In the genomic region with DNA sequence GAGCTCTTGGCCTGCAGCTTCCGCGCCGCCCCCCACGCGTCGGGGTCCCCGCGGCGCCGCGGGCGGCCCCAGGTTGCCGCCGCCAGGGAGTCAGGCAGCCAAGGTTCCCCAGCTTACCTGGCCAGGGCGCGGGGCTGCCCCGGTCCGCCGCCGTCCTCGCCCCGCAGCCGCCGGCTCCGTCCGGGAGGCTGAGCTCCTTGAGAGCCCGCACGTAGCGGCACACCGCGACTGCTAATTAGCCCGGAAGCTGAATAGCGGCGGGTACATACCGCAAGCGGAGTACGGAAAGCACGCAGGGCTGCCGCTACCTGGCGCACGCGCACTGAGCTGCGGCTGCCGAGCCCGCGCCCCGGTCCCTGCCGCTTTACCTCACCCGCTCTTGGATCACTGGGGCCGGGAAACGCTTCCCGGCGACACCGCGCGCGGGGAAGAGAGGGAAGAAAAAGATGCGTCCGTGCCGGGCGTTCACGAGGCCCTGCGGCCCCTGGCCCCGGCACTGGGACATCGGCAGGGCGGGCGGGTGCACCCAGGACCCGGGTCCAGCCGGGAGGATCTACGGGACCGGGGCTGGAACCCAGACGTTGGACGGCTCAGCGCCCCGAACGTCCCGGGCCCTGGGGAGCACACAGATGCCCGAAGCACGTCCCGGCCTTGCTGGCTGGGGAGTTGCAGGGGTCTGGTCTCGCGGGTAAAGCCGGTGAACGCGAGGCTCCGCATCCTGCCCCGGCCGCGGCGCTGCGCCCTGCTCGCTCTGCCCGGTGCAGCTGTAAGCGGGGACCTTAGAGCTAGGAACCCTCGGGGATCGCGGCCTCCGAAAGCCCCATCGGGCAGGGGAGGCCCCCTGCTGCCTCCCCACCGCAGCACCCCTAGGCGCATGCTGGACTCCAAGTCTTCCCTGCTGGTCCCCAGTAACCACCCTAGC, we compare ENCODE assay signal across 8 cellular contexts. TPM values are rescaled to one million over a fixed set of nuclear protein-coding genes. Genes with fewer than 3 reads are reported as not detected.
DNase-seq lines count a peak whose midpoint lies in the region; ATAC-seq and TF ChIP-seq lines count a peak whose summit lies in the region.

A gene with protein sequence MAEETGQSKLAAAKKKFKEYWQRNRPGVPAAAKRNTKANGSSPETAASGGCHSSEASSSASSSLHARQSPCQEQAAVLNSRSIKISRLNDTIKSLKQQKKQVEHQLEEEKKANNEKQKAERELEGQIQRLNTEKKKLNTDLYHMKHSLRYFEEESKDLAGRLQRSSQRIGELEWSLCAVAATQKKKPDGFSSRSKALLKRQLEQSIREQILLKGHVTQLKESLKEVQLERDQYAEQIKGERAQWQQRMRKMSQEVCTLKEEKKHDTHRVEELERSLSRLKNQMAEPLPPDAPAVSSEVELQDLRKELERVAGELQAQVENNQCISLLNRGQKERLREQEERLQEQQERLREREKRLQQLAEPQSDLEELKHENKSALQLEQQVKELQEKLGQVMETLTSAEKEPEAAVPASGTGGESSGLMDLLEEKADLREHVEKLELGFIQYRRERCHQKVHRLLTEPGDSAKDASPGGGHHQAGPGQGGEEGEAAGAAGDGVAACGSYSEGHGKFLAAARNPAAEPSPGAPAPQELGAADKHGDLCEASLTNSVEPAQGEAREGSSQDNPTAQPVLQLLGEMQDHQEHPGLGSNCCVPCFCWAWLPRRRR (minus strand): TSS at position 253 of the 922 bp plus-strand sequence. CDS start 47,739 bp downstream, outside the sequence.

- H3K4me1 Mint-ChIP-seq in activated naive CD4-positive, alpha-beta T cell treated with anti-CD3 and anti-CD28 coated beads, Interleukin-2, amount 50 U/mL, for 24 hours, result peaks cover 36% of the 10 kb centered on the region

- peak within 1 kb of the TSS; percentile 80 for H2AFZ ChIP-seq in parathyroid adenoma

- H3K9me3 ChIP-seq in parathyroid adenoma (ENCODE audit: control insufficient read depth, low read length) (no peaks in the 10 kb centered on the region), transverse colon (no peaks in the 10 kb centered on the region)

- peak; percentile 12 for TF ChIP-seq POLR2A in transverse colon (IDR thresholded peaks at IDR 0.05)

- H3K9me3 Mint-ChIP-seq in activated naive CD4-positive, alpha-beta T cell treated with anti-CD3 and anti-CD28 coated beads, Interleukin-2, amount 50 U/mL, for 24 hours, result no peaks in the 10 kb centered on the region

- H3K4me1 ChIP-seq in parathyroid adenoma (peaks cover 3% of the 10 kb centered on the region), transverse colon (peaks cover 6 to 14% (median 12%) of the 10 kb centered on the region in 4 donors)

- peak within 1 kb of the TSS; percentile 67 for H3K4me3 ChIP-seq in Jurkat, Clone E6-1 (ENCODE audit: low read length)
- peak within 1 kb of the TSS; percentile 61 for H3K4me3 ChIP-seq in parathyroid adenoma (ENCODE audit: low read depth, low read length)
- peak within 1 kb of the TSS; percentile 69 to 90 (median 78) for H3K4me3 ChIP-seq in transverse colon

- WGBS in transverse colon (ENCODE audit: low coverage in 1 of 2), 2 donors, result 3% methylated on average over 34 of the region's 101 CpGs; no CpG with 5 or more reads in 1 of the 2 donors

- TF ChIP-seq CTCF in parathyroid adenoma (IDR thresholded peaks at IDR 0.05), result no peak
- no peak for TF ChIP-seq CTCF in transverse colon (IDR thresholded peaks at IDR 0.05)

- peak within 1 kb of the TSS; percentile 89 for H3K4me2 ChIP-seq in parathyroid adenoma (ENCODE audit: low read length)

- H3K36me3 Mint-ChIP-seq in activated naive CD4-positive, alpha-beta T cell treated with anti-CD3 and anti-CD28 coated beads, Interleukin-2, amount 50 U/mL, for 24 hours, result peaks cover 3% of the 10 kb centered on the region

- TF ChIP-seq EP300 in transverse colon (IDR thresholded peaks at IDR 0.05; ENCODE audit: low read depth), result no peak

- H3K27ac ChIP-seq in parathyroid adenoma, result no peak within 1 kb of the TSS
- H3K27ac ChIP-seq in transverse colon, result peak within 1 kb of the TSS; percentile 17 to 59 (median 38)

- peak within 1 kb of the TSS; percentile 93 for H3K4me3 Mint-ChIP-seq in activated naive CD4-positive, alpha-beta T cell treated with anti-CD3 and anti-CD28 coated beads, Interleukin-2, amount 50 U/mL, for 24 hours

- in situ Hi-C loops in transverse colon (cut with MboI; ENCODE audit: low pct_ligation_motif_present in 1 of 4, low pct_unique_long_range_greater_than_20kb in 1 of 4, low sequenced_read_pairs in 3 of 4), result loop anchor here in 3 of 4 donors (25.0 kb wide), 4 partner anchors 146 to 521 kb away; a partner anchor contains a TSS

- H3K27me3 ChIP-seq in parathyroid adenoma (ENCODE audit: control insufficient read depth, insufficient read depth, low read length), result no peaks in the 10 kb centered on the region
- H3K27me3 ChIP-seq in transverse colon, result peaks cover 29% of the 10 kb centered on the region

- intact Hi-C loops in Right ventricle myocardium superior (cut with DNase I), result loop anchor here (5.0 kb wide), 1 partner anchor 146 kb away; a partner anchor contains a TSS
- intact Hi-C loops in transverse colon (cut with DNase I; ENCODE audit: low total_unique reads), result no loop called here

- no peaks in the 10 kb centered on the region for H3K36me3 ChIP-seq in parathyroid adenoma (ENCODE audit: control insufficient read depth, insufficient read depth, low read length)
- no peaks in the 10 kb centered on the region for H3K36me3 ChIP-seq in transverse colon

- H3K27ac Mint-ChIP-seq in activated naive CD4-positive, alpha-beta T cell treated with anti-CD3 and anti-CD28 coated beads, Interleukin-2, amount 50 U/mL, for 24 hours, result no peak within 1 kb of the TSS

- peaks cover 4% of the 10 kb centered on the region for H3K79me2 ChIP-seq in parathyroid adenoma

- DNase-seq in DMS79 treated with DMSO at 0.1 percent for 48 hours (lab: John Stamatoyannopoulos, UW), result peak; percentile 23
- DNase-seq in Jurkat, Clone E6-1 (ENCODE audit: low read depth, low spot score), result peak; percentile 74
- peak; percentile 73 for DNase-seq in Right ventricle myocardium superior
- peak; percentile 79 for DNase-seq in transverse colon

- ATAC-seq in GM21619 (IDR thresholded peaks at IDR 0.05; ENCODE audit: unreplicated experiment), result peak; percentile 60
- ATAC-seq in SK-N-SH treated with all-trans-retinoic acid at 6 μM for 48 hours, result peak; percentile 70
- ATAC-seq in Right ventricle myocardium superior (ENCODE audit: poor library complexity), result peak; percentile 81

- H3K27me3 Mint-ChIP-seq in activated naive CD4-positive, alpha-beta T cell treated with anti-CD3 and anti-CD28 coated beads, Interleukin-2, amount 50 U/mL, for 24 hours, result peaks cover 7% of the 10 kb centered on the region

- peak within 1 kb of the TSS; percentile 4 for H3K9ac ChIP-seq in parathyroid adenoma

TF ChIP-seq in SK-N-SH treated with all-trans-retinoic acid at 6 μM for 48 hours, 23 proteins besides CTCF, POLR2A, EP300 and RAD21 (continues in another document):
- TF ChIP-seq GLIS3 (CRISPR knock-in tag; IDR thresholded peaks at IDR 0.05), result no peak
- no peak for TF ChIP-seq OSR1 (CRISPR knock-in tag; IDR thresholded peaks at IDR 0.05)
- TF ChIP-seq, protein P1, sequence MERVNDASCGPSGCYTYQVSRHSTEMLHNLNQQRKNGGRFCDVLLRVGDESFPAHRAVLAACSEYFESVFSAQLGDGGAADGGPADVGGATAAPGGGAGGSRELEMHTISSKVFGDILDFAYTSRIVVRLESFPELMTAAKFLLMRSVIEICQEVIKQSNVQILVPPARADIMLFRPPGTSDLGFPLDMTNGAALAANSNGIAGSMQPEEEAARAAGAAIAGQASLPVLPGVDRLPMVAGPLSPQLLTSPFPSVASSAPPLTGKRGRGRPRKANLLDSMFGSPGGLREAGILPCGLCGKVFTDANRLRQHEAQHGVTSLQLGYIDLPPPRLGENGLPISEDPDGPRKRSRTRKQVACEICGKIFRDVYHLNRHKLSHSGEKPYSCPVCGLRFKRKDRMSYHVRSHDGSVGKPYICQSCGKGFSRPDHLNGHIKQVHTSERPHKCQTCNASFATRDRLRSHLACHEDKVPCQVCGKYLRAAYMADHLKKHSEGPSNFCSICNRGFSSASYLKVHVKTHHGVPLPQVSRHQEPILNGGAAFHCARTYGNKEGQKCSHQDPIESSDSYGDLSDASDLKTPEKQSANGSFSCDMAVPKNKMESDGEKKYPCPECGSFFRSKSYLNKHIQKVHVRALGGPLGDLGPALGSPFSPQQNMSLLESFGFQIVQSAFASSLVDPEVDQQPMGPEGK (CRISPR knock-in tag; IDR thresholded peaks at IDR 0.05; ENCODE audit: borderline replicate concordance), result no peak
- TF ChIP-seq TOX (CRISPR knock-in tag; IDR thresholded peaks at IDR 0.05; ENCODE audit: borderline replicate concordance), result no peak
- no peak for TF ChIP-seq ZC3H10 (CRISPR knock-in tag; IDR thresholded peaks at IDR 0.05)
- TF ChIP-seq, protein P2, sequence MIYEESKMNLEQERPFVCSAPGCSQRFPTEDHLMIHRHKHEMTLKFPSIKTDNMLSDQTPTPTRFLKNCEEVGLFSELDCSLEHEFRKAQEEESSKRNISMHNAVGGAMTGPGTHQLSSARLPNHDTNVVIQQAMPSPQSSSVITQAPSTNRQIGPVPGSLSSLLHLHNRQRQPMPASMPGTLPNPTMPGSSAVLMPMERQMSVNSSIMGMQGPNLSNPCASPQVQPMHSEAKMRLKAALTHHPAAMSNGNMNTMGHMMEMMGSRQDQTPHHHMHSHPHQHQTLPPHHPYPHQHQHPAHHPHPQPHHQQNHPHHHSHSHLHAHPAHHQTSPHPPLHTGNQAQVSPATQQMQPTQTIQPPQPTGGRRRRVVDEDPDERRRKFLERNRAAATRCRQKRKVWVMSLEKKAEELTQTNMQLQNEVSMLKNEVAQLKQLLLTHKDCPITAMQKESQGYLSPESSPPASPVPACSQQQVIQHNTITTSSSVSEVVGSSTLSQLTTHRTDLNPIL (CRISPR knock-in tag; IDR thresholded peaks at IDR 0.05; ENCODE audit: low read depth), result no peak

RNA-seq across cellular contexts. Expression of the gene that starts here (rescaled TPM):
- 56.7 TPM for polyA plus RNA-seq in Jurkat, Clone E6-1 (2012; ENCODE audit: insufficient read depth, insufficient read length)
- total RNA-seq in Right ventricle myocardium superior, result 9.1 TPM
- 100 to 1,000 TPM in 2 of 4 donors, 10 to 100 TPM in 2; 77.6 to 142 (median 107) TPM for total RNA-seq in transverse colon

Comparison
In these comparisons a context has a peak if more than half of its experiments do, and no peak if none do; other contexts are left out.
1. DNase-seq: peak in every context shown above with its lines; median percentile 79 in transverse colon; 74 in Jurkat, Clone E6-1; 73 in Right ventricle myocardium superior; 23 in DMS79 treated with DMSO at 0.1 percent for 48 hours.